In the genomic region with DNA sequence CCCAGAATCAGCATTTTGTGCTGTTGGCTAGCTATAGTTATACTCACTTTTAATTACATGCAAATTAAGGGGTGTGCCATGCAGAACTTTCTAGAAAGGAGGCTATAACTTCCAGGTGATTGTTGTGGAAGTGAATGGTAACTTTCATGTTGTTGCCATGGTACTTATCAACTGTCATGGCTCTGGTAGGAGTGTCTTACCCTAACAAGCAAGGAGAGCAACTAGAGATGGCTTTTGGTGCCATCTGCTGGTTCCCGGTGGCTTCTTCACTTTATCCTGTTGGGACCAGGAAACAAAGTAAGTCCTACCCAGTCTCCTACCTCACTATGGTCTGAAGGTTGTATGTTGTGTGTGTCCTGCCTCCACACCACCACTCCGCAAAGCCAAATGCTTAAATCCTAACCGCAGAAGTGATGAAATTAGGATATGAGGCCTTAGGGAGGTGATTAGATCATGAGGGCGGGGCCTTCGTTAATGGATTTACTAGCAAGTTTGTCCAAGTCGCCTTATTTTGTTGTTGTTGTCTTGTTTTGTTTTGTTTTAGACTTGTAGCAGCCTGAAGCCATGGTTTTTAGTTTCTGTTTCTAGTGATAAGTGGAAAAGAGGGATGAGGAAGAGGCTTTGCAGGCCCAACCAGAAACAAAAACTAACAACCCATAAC, we compare ENCODE assay signal across 8 cellular contexts. TPM values are rescaled to one million over a fixed set of nuclear protein-coding genes. Genes with fewer than 3 reads are reported as not detected.
DNase-seq lines count a peak whose midpoint lies in the region; ATAC-seq, FAIRE-seq and TF ChIP-seq lines count a peak whose summit lies in the region.

No MANE protein-coding gene starts in this region.

- H3K36me3 Mint-ChIP-seq in WTC11 = peaks cover 2% of the 10 kb centered on the region; the same call in 1 of the 2 replicates

- POLR2A ChIA-PET in WTC11 (lab: Charles Lee) = no interaction called here

- FAIRE-seq in bronchial epithelial cell (lab: Jason Lieb, UNC) = peak; percentile 72

- H3K27me3 ChIP-seq in DOHH2 (ENCODE audit: control insufficient read depth, low read length) (no peaks in the 10 kb centered on the region), bronchial epithelial cell (ENCODE audit: control insufficient read depth, insufficient read depth, low read length) (no peaks in the 10 kb centered on the region)

- ATAC-seq in HG03097 (IDR thresholded peaks at IDR 0.05; ENCODE audit: low FRiP score, unreplicated experiment) (peak; percentile 47), WTC11 (peak; percentile 24), HG03135 (IDR thresholded peaks at IDR 0.05; ENCODE audit: unreplicated experiment) (no peak)

- H3K9me2 ChIP-seq in DOHH2 (replicated peaks; ENCODE audit: control insufficient read depth, low read length) = no peaks in the 10 kb centered on the region

- DNase-seq in NCI-H446 (lab: John Stamatoyannopoulos, UW) (peak; percentile 87 to 89), WTC11 (ENCODE audit: low spot score) (peak; percentile 87), bronchial epithelial cell (ENCODE audit: low read depth) (peak; percentile 89), iris pigment epithelial cell (ENCODE audit: low read depth) (peak; percentile 91)
- DNase-seq in stimulated activated CD4-positive, alpha-beta T cell treated with anti-CD3 and anti-CD28 coated beads, Interleukin-15, amount 100 ng/mL, for 24 hours = peak; percentile 85

- H3K4me1 Mint-ChIP-seq in WTC11 = peaks cover 17% of the 10 kb centered on the region

- H3K27ac ChIP-seq in DOHH2 (ENCODE audit: low read depth, low read length) = no peak overlapping the region

- no peak overlapping the region for H3K4me3 Mint-ChIP-seq in WTC11

- H3K9me3 ChIP-seq in DOHH2 (ENCODE audit: control insufficient read depth, insufficient read depth, low read length) = no peaks in the 10 kb centered on the region

- CTCF ChIA-PET in WTC11 (lab: Charles Lee) = interaction anchor here (0.6 to 1.7 kb wide), 4 partner anchors 39 to 591 kb away, joined by 3 to 9 read pairs (median 4); a partner anchor contains a TSS

- peak overlapping the region; percentile 53 for H3K27ac Mint-ChIP-seq in WTC11

- H3K36me3 ChIP-seq in DOHH2 (ENCODE audit: control insufficient read depth, low read length) = no peaks in the 10 kb centered on the region
- H3K36me3 ChIP-seq in bronchial epithelial cell (ENCODE audit: control insufficient read depth, insufficient read depth, low read length) = no peaks in the 10 kb centered on the region

- peaks cover 14% of the 10 kb centered on the region for H3K4me1 ChIP-seq in DOHH2 (ENCODE audit: control insufficient read depth, low read length)

- TF ChIP-seq CTCF in DOHH2 (IDR thresholded peaks at IDR 0.05; ENCODE audit: low read depth, low read length, poor library complexity, severe bottlenecking) (peak; percentile 86), WTC11 (IDR thresholded peaks at IDR 0.05) (peak; percentile 62), bronchial epithelial cell (IDR thresholded peaks at IDR 0.05; ENCODE audit: insufficient read depth, low read length, severe bottlenecking) (peak; percentile 88)

- H4K20me1 ChIP-seq in DOHH2 (ENCODE audit: control insufficient read depth, insufficient read depth, low read depth, low read length) = no peaks in the 10 kb centered on the region

- H3K4me3 ChIP-seq in DOHH2 (ENCODE audit: low read length) = no peak overlapping the region
- no peak overlapping the region for H3K4me3 ChIP-seq in bronchial epithelial cell (ENCODE audit: low read depth, low read length)

- H3K27me3 Mint-ChIP-seq in WTC11 (ENCODE audit: low read depth) = no peaks in the 10 kb centered on the region

- peaks cover 8% of the 10 kb centered on the region for H3F3A ChIP-seq in DOHH2 (ENCODE audit: control insufficient read depth, insufficient read depth)

- H3K79me2 ChIP-seq in DOHH2 (ENCODE audit: control insufficient read depth, low read length) = no peaks in the 10 kb centered on the region

- no peaks in the 10 kb centered on the region for H3K9me3 Mint-ChIP-seq in WTC11

- H3K4me2 ChIP-seq in DOHH2 (ENCODE audit: low read length) = no peak overlapping the region

TF ChIP-seq in WTC11, 78 proteins besides CTCF, POLR2A, EP300 and RAD21:
- TF ChIP-seq, protein P1, sequence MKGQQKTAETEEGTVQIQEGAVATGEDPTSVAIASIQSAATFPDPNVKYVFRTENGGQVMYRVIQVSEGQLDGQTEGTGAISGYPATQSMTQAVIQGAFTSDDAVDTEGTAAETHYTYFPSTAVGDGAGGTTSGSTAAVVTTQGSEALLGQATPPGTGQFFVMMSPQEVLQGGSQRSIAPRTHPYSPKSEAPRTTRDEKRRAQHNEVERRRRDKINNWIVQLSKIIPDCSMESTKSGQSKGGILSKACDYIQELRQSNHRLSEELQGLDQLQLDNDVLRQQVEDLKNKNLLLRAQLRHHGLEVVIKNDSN (CRISPR knock-in tag; IDR thresholded peaks at IDR 0.05) = no peak
- no peak for TF ChIP-seq FOXP1 (CRISPR knock-in tag; IDR thresholded peaks at IDR 0.05; ENCODE audit: borderline replicate concordance)
- no peak for TF ChIP-seq NR1H2 (CRISPR knock-in tag; IDR thresholded peaks at IDR 0.05)
- no peak for TF ChIP-seq TP53 (CRISPR knock-in tag; IDR thresholded peaks at IDR 0.05)
- no peak for TF ChIP-seq JUN (CRISPR knock-in tag; IDR thresholded peaks at IDR 0.05)
- TF ChIP-seq, protein P2, sequence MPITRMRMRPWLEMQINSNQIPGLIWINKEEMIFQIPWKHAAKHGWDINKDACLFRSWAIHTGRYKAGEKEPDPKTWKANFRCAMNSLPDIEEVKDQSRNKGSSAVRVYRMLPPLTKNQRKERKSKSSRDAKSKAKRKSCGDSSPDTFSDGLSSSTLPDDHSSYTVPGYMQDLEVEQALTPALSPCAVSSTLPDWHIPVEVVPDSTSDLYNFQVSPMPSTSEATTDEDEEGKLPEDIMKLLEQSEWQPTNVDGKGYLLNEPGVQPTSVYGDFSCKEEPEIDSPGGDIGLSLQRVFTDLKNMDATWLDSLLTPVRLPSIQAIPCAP (CRISPR knock-in tag; IDR thresholded peaks at IDR 0.05) = no peak
- TF ChIP-seq ZNF396 (CRISPR knock-in tag; IDR thresholded peaks at IDR 0.05; ENCODE audit: borderline replicate concordance) = no peak
- TF ChIP-seq NR2C2 (CRISPR knock-in tag; IDR thresholded peaks at IDR 0.05) = no peak
- no peak for TF ChIP-seq NFYB (CRISPR knock-in tag; conservative IDR thresholded peaks at IDR 0.05; ENCODE audit: low read depth)
- no peak for TF ChIP-seq ZBTB21 (CRISPR knock-in tag; IDR thresholded peaks at IDR 0.05; ENCODE audit: borderline replicate concordance)
- TF ChIP-seq, protein P3, sequence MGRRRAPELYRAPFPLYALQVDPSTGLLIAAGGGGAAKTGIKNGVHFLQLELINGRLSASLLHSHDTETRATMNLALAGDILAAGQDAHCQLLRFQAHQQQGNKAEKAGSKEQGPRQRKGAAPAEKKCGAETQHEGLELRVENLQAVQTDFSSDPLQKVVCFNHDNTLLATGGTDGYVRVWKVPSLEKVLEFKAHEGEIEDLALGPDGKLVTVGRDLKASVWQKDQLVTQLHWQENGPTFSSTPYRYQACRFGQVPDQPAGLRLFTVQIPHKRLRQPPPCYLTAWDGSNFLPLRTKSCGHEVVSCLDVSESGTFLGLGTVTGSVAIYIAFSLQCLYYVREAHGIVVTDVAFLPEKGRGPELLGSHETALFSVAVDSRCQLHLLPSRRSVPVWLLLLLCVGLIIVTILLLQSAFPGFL (CRISPR knock-in tag; IDR thresholded peaks at IDR 0.05; ENCODE audit: borderline replicate concordance) = no peak
- TF ChIP-seq ZNF232 (CRISPR knock-in tag; IDR thresholded peaks at IDR 0.05) = no peak
- no peak for TF ChIP-seq SMAD3 (CRISPR knock-in tag; IDR thresholded peaks at IDR 0.05; ENCODE audit: borderline replicate concordance)
- TF ChIP-seq KAT7 (CRISPR knock-in tag; IDR thresholded peaks at IDR 0.05; ENCODE audit: borderline replicate concordance) = no peak
- TF ChIP-seq, protein P4, sequence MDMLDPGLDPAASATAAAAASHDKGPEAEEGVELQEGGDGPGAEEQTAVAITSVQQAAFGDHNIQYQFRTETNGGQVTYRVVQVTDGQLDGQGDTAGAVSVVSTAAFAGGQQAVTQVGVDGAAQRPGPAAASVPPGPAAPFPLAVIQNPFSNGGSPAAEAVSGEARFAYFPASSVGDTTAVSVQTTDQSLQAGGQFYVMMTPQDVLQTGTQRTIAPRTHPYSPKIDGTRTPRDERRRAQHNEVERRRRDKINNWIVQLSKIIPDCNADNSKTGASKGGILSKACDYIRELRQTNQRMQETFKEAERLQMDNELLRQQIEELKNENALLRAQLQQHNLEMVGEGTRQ (CRISPR knock-in tag; IDR thresholded peaks at IDR 0.05) = no peak
- TF ChIP-seq, protein P5, sequence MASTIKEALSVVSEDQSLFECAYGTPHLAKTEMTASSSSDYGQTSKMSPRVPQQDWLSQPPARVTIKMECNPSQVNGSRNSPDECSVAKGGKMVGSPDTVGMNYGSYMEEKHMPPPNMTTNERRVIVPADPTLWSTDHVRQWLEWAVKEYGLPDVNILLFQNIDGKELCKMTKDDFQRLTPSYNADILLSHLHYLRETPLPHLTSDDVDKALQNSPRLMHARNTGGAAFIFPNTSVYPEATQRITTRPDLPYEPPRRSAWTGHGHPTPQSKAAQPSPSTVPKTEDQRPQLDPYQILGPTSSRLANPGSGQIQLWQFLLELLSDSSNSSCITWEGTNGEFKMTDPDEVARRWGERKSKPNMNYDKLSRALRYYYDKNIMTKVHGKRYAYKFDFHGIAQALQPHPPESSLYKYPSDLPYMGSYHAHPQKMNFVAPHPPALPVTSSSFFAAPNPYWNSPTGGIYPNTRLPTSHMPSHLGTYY (CRISPR knock-in tag; IDR thresholded peaks at IDR 0.05) = no peak
- no peak for TF ChIP-seq FOXJ3 (CRISPR knock-in tag; IDR thresholded peaks at IDR 0.05; ENCODE audit: borderline replicate concordance)
- no peak for TF ChIP-seq GABPB1 (CRISPR knock-in tag; IDR thresholded peaks at IDR 0.05)

RNA-seq across cellular contexts. Expression of a gene that starts 22.6 kb away (rescaled TPM):
- total RNA-seq in WTC11 (2021) (34.2 to 37.6 TPM (median 35.7 TPM) in 3 replicates), bronchial epithelial cell (4.5 and 7.8 TPM in 2 replicates)

RNA-seq across cellular contexts. Expression of a gene that starts 27.7 kb away (rescaled TPM):
- total RNA-seq in WTC11 (2021) (11.2 to 12.2 TPM (median 11.6 TPM) in 3 replicates), bronchial epithelial cell (3.7 and 12.3 TPM in 2 replicates)

RNA-seq across cellular contexts. Expression of a gene that starts 31.5 kb away (rescaled TPM):
- total RNA-seq in WTC11 (2021) (402 to 411 TPM (median 405 TPM) in 3 replicates), bronchial epithelial cell (260 and 314 TPM in 2 replicates)

RNA-seq across cellular contexts. Expression of a gene that starts 38.9 kb away (rescaled TPM):
- total RNA-seq in WTC11 (2021) = 107 to 111 TPM (median 110 TPM) in 3 replicates
- 61.3 and 80.6 TPM in 2 replicates for total RNA-seq in bronchial epithelial cell
